Comparison of ENCODE assay signal across 12 cellular contexts in genomic region chr3:191301017-191301416, GRCh38. TPM values are rescaled to one million over a fixed set of nuclear protein-coding genes. Genes with fewer than 3 reads are reported as not detected.
DNase-seq lines count a peak whose midpoint lies in the region; ATAC-seq lines count a peak whose summit lies in the region.
"Had no signal": no experiment of that assay in that cellular context is flagged by ENCODE, and none has a peak within 500 bp of the region (broad histone marks: within the 10 kb centered on the region; RNA-seq: fewer than 3 reads in every experiment).

No MANE protein-coding gene starts in this region.

- DNase-seq in NCI-H2196 (lab: John Stamatoyannopoulos, UW; ENCODE audit: unreplicated experiment) (no peak), HuH-7 (ENCODE audit: low spot score) (no peak), T1000 (lab: John Stamatoyannopoulos, UW) (no peak)
- DNase-seq in effector memory CD8-positive, alpha-beta T cell, result no peak
- DNase-seq: activated T-cell treated with anti-CD3 and anti-CD28 coated beads for 4 hours, head of caudate nucleus, NCI-H2081 treated with DMSO at 0.1 percent for 48 hours had no signal

- H3K9me3 Mint-ChIP-seq in effector memory CD8-positive, alpha-beta T cell, result peaks cover 0 to 4% of the 10 kb centered on the region in 2 donors

- no peaks in the 10 kb centered on the region for H3K27me3 Mint-ChIP-seq in effector memory CD8-positive, alpha-beta T cell

- no peak overlapping the region for H3K4me3 Mint-ChIP-seq in effector memory CD8-positive, alpha-beta T cell

- H3K36me3 Mint-ChIP-seq in effector memory CD8-positive, alpha-beta T cell (ENCODE audit: insufficient read depth), result no peaks in the 10 kb centered on the region

- no peak overlapping the region for H3K27ac Mint-ChIP-seq in effector memory CD8-positive, alpha-beta T cell

- no peaks in the 10 kb centered on the region for H3K4me1 Mint-ChIP-seq in effector memory CD8-positive, alpha-beta T cell (ENCODE audit: low read depth in 2 of 2)

- peak; percentile 65 for ATAC-seq in GM19023 (IDR thresholded peaks at IDR 0.05; ENCODE audit: unreplicated experiment)
- peak; percentile 70 for ATAC-seq in GM21737 (IDR thresholded peaks at IDR 0.05; ENCODE audit: unreplicated experiment)
- peak; percentile 85 for ATAC-seq in HG03354 (IDR thresholded peaks at IDR 0.05; ENCODE audit: poor library complexity, severe bottlenecking, unreplicated experiment)
- ATAC-seq in esophagus mucosa, result peak; percentile 18
- no peak for ATAC-seq in effector memory CD8-positive, alpha-beta T cell (replicated peaks)

RNA-seq across cellular contexts. Expression of gene CCDC50, which starts 28.2 kb away (rescaled TPM):
- 18.7 TPM for total RNA-seq in esophagus mucosa

RNA-seq across cellular contexts. Expression of gene UTS2B, which starts 29.3 kb away (rescaled TPM):
- total RNA-seq in esophagus mucosa, result not detected
- total RNA-seq: cardiac septum had no signal
